Comparison of ENCODE assay signal across 8 cellular contexts in genomic region chr19:2785244-2786000, GRCh38. TPM values are rescaled to one million over a fixed set of nuclear protein-coding genes. Genes with fewer than 3 reads are reported as not detected.
A peak's percentile ranks its signal among the peaks of the same experiment; 100 is the strongest.
DNase-seq lines count a peak whose midpoint lies in the region; ATAC-seq and TF ChIP-seq lines count a peak whose summit lies in the region.

TSS of gene THOP1 (plus strand) at chr19:2785503. CDS start at chr19:2785663, 160 bp downstream.

- CTCF ChIA-PET in AG04449 (lab: Yijun Ruan, JAX) (interaction anchor here (0.8 kb wide), 2 partner anchors 34 to 137 kb away, joined by 3 to 4 read pairs; no protein-coding TSS in a partner anchor), activated B cell treated with CpG ODN at 0.5 μM for 24 hours (lab: Charles Lee) (no interaction called here)

- H3K27ac ChIP-seq in caudate nucleus (ENCODE audit: low read depth, low read length), result peak within 1 kb of the TSS; percentile 71

- H3K9me3 Mint-ChIP-seq in activated B cell treated with CpG ODN at 0.5 μM for 24 hours, result no peaks in the 10 kb centered on the region
- no peaks in the 10 kb centered on the region for H3K9me3 Mint-ChIP-seq in immature natural killer cell

- POLR2A ChIA-PET in AG04449 (lab: Yijun Ruan, JAX) (interaction anchor here (0.6 to 1.3 kb wide), 4 partner anchors 9 to 309 kb away, joined by 3 to 4 read pairs (median 4); partner anchors contain the start of gene GADD45B), activated B cell treated with CpG ODN at 0.5 μM for 24 hours (lab: Charles Lee) (interaction anchor here (0.5 to 1.3 kb wide), 10 partner anchors 33 to 695 kb away, joined by 3 to 8 read pairs (median 5); partner anchors contain the start of genes GADD45B, SLC39A3 and ZNF555)

- DNase-seq in AG04449 (ENCODE audit: low read depth, low spot score) (peak; percentile 84), NCI-H345 (lab: John Stamatoyannopoulos, UW) (peak; percentile 99), activated B cell treated with CpG ODN at 0.5 μM for 24 hours (peak; percentile 93), caudate nucleus (lab: John Stamatoyannopoulos, UW) (peak; percentile 53 to 99 (median 97)), immature natural killer cell (peak; percentile 96 to 98 (median 98)), smooth muscle cell of the brain vasculature (ENCODE audit: low read depth, low spot score) (peak; percentile 93)

- intact Hi-C loops in activated B cell treated with CpG ODN at 0.5 μM for 24 hours (cut with micrococcal nuclease), result loop anchor here (1.0 kb wide), 2 partner anchors 34 to 36 kb away; partner anchors contain the start of gene ZNF554

- H3K36me3 Mint-ChIP-seq in activated B cell treated with CpG ODN at 0.5 μM for 24 hours (ENCODE audit: low read depth) (peaks cover 8% of the 10 kb centered on the region), immature natural killer cell (no peaks in the 10 kb centered on the region)

- peak; percentile 69 for ATAC-seq in GM18909 (IDR thresholded peaks at IDR 0.05; ENCODE audit: poor library complexity, unreplicated experiment)
- ATAC-seq in HG03175 (IDR thresholded peaks at IDR 0.05; ENCODE audit: unreplicated experiment), result peak; percentile 63
- peak; percentile 86 for ATAC-seq in activated B cell treated with CpG ODN at 0.5 μM for 24 hours (ENCODE audit: low read depth)

- peaks cover 86% of the 10 kb centered on the region for H3K4me1 Mint-ChIP-seq in activated B cell treated with CpG ODN at 0.5 μM for 24 hours
- peaks cover 44 to 49% of the 10 kb centered on the region in 2 donors for H3K4me1 Mint-ChIP-seq in immature natural killer cell

- peak within 1 kb of the TSS; percentile 86 for H3K4me3 ChIP-seq in AG04449 (ENCODE audit: low read depth, low read length)

- peak within 1 kb of the TSS; percentile 83 for H3K27ac Mint-ChIP-seq in activated B cell treated with CpG ODN at 0.5 μM for 24 hours
- H3K27ac Mint-ChIP-seq in immature natural killer cell, result peak within 1 kb of the TSS; percentile 44 to 94 (median 76)

- TF ChIP-seq CTCF in AG04449 (IDR thresholded peaks at IDR 0.05; ENCODE audit: insufficient read depth, low read length, missing control alignments) (no peak), activated B cell treated with CpG ODN at 0.5 μM for 24 hours (IDR thresholded peaks at IDR 0.05) (no peak)

- H3K27me3 Mint-ChIP-seq in activated B cell treated with CpG ODN at 0.5 μM for 24 hours, result no peaks in the 10 kb centered on the region
- peaks cover 7 to 10% (median 7%) of the 10 kb centered on the region in 3 donors for H3K27me3 Mint-ChIP-seq in immature natural killer cell (ENCODE audit: low read depth in 3 of 3)

- H3K4me3 Mint-ChIP-seq in activated B cell treated with CpG ODN at 0.5 μM for 24 hours (peak within 1 kb of the TSS; percentile 89), immature natural killer cell (peak within 1 kb of the TSS; percentile 74 to 86 (median 84))

RNA-seq across cellular contexts. Expression of gene THOP1, which starts in this region (rescaled TPM):
- 101 and 104 TPM in 2 replicates for total RNA-seq in activated B cell treated with CpG ODN at 0.5 μM for 24 hours
- 10 to 100 TPM; 20.0 to 39.9 (median 31.6) TPM for polyA plus RNA-seq in immature natural killer cell

Comparison
In these comparisons a context has a peak if more than half of its experiments do, and no peak if none do; other contexts are left out.
1. Peak in every context shown above with its lines: DNase-seq, ATAC-seq, H3K4me3 ChIP-seq and H3K27ac ChIP-seq.